ENCODE assay signal across 9 cellular contexts in genomic region chr16:17397499-17397891, GRCh38.
DNase-seq lines count a peak whose midpoint lies in the region; ATAC-seq and TF ChIP-seq lines count a peak whose summit lies in the region.
"Had no signal": no experiment of that assay in that cellular context is flagged by ENCODE, and none has a peak within 500 bp of the region (broad histone marks: within the 10 kb centered on the region; RNA-seq: fewer than 3 reads in every experiment).

No MANE protein-coding gene starts in this region.

- POLR2A ChIA-PET in T-cell (lab: Charles Lee) = interaction anchor here (0.5 to 1.0 kb wide), 7 partner anchors 14 to 1567 kb away, joined by 3 to 8 read pairs (median 4); no protein-coding TSS in a partner anchor
- POLR2A ChIA-PET in activated CD8-positive, alpha-beta T cell treated with anti-CD3 and anti-CD28 coated beads for 36 hours (lab: Charles Lee) = no interaction called here

- H3K4me3 Mint-ChIP-seq in T-cell = peak overlapping the region in 1 of 3 donors; percentile 28
- no peak overlapping the region for H3K4me3 Mint-ChIP-seq in activated CD8-positive, alpha-beta T cell treated with anti-CD3 and anti-CD28 coated beads for 36 hours

- H3K27me3 Mint-ChIP-seq in T-cell = no peaks in the 10 kb centered on the region
- H3K27me3 Mint-ChIP-seq in activated CD8-positive, alpha-beta T cell treated with anti-CD3 and anti-CD28 coated beads for 36 hours = no peaks in the 10 kb centered on the region

- TF ChIP-seq POLR2A in heart left ventricle (IDR thresholded peaks at IDR 0.05) = no peak

- peaks cover 17% of the 10 kb centered on the region for H3K36me3 Mint-ChIP-seq in T-cell
- H3K36me3 Mint-ChIP-seq in activated CD8-positive, alpha-beta T cell treated with anti-CD3 and anti-CD28 coated beads for 36 hours (ENCODE audit: low read depth) = peaks cover 4% of the 10 kb centered on the region

- peaks cover 0 to 3% (median 2%) of the 10 kb centered on the region in 3 donors for H3K9me3 Mint-ChIP-seq in T-cell
- H3K9me3 Mint-ChIP-seq in activated CD8-positive, alpha-beta T cell treated with anti-CD3 and anti-CD28 coated beads for 36 hours = peaks cover 5% of the 10 kb centered on the region

- peak overlapping the region in 3 of 12 donors; percentile 27 to 76 (median 32) for H3K27ac ChIP-seq in heart left ventricle
- H3K27ac ChIP-seq in tibial artery = peak overlapping the region; percentile 61 to 70
- H3K27ac ChIP-seq: 22Rv1 had no signal

- CTCF ChIA-PET in T-cell (lab: Charles Lee) = interaction anchor here in 1 of 2 donors (0.6 to 2.3 kb wide), 5 partner anchors 19 to 93 kb away, joined by 3 to 11 read pairs (median 5); no protein-coding TSS in a partner anchor
- CTCF ChIA-PET in activated CD8-positive, alpha-beta T cell treated with anti-CD3 and anti-CD28 coated beads for 36 hours (lab: Charles Lee) = interaction anchor here (0.8 to 1.6 kb wide), 2 partner anchors 9 to 20 kb away, joined by 3 to 4 read pairs; no protein-coding TSS in a partner anchor

- peaks cover 0 to 36% (median 15%) of the 10 kb centered on the region in 12 donors for H3K4me1 ChIP-seq in heart left ventricle
- peaks cover 0 to 41% (median 27%) of the 10 kb centered on the region in 4 donors for H3K4me1 ChIP-seq in tibial artery

- H3K4me1 Mint-ChIP-seq in T-cell = peaks cover 49 to 81% (median 67%) of the 10 kb centered on the region in 3 donors
- H3K4me1 Mint-ChIP-seq in activated CD8-positive, alpha-beta T cell treated with anti-CD3 and anti-CD28 coated beads for 36 hours (ENCODE audit: low read depth) = peaks cover 23% of the 10 kb centered on the region

- H3K4me3 ChIP-seq in heart left ventricle (no peak overlapping the region), tibial artery (no peak overlapping the region)

- H3K27me3 ChIP-seq in heart left ventricle (no peaks in the 10 kb centered on the region), tibial artery (no peaks in the 10 kb centered on the region)

- DNase-seq in NCI-H1417 (lab: John Stamatoyannopoulos, UW) (peak; percentile 8 to 70 (median 60)), NCI-H1417 treated with DMSO at 0.1 percent for 48 hours (lab: John Stamatoyannopoulos, UW) (no peak), T-cell (peak in 2 of 34 experiments; percentile 11 to 36), heart left ventricle (peak in 2 of 5 donors; percentile 24 to 49), tibial artery (no peak)
- DNase-seq in activated CD8-positive, alpha-beta T cell treated with anti-CD3 and anti-CD28 coated beads for 36 hours = no peak

- ATAC-seq in T-cell (replicated peaks in 1 of 4) = peak in 2 of 4 experiments; percentile 18 to 25
- ATAC-seq in heart left ventricle = peak; percentile 43 to 83 (median 72)
- ATAC-seq in HG03460 (IDR thresholded peaks at IDR 0.05; ENCODE audit: unreplicated experiment) = no peak
- ATAC-seq in GM18502 (IDR thresholded peaks at IDR 0.05; ENCODE audit: poor library complexity, unreplicated experiment) = no peak
- ATAC-seq in activated CD8-positive, alpha-beta T cell treated with anti-CD3 and anti-CD28 coated beads for 36 hours = no peak

- TF ChIP-seq CTCF in heart left ventricle (IDR thresholded peaks at IDR 0.05) (no peak), tibial artery (IDR thresholded peaks at IDR 0.05) (no peak)
- TF ChIP-seq CTCF in activated CD8-positive, alpha-beta T cell treated with anti-CD3 and anti-CD28 coated beads for 36 hours (IDR thresholded peaks at IDR 0.05) = no peak

- no peaks in the 10 kb centered on the region for H3K9me3 ChIP-seq in heart left ventricle
- H3K9me3 ChIP-seq in tibial artery = no peaks in the 10 kb centered on the region

- intact Hi-C loops in heart left ventricle (cut with DNase I) = loop anchor here in 1 of 10 donors (10.0 kb wide), 1 partner anchor 53 kb away; no protein-coding TSS in a partner anchor
- intact Hi-C loops in tibial artery (cut with DNase I; ENCODE audit: low total_unique reads) = no loop called here
- intact Hi-C loops in activated CD8-positive, alpha-beta T cell treated with anti-CD3 and anti-CD28 coated beads for 36 hours (cut with micrococcal nuclease) = no loop called here

- 23 to 40% (median 35%) methylated on average over 4 of the region's 4 CpGs for whole genome bisulfite sequencing in heart left ventricle, 4 donors

- peak overlapping the region; percentile 91 to 98 for H3K27ac Mint-ChIP-seq in T-cell
- H3K27ac Mint-ChIP-seq in activated CD8-positive, alpha-beta T cell treated with anti-CD3 and anti-CD28 coated beads for 36 hours = no peak overlapping the region

- H3K36me3 ChIP-seq in heart left ventricle (no peaks in the 10 kb centered on the region), tibial artery (no peaks in the 10 kb centered on the region)

Comparison
In these comparisons a context has a peak if more than half of its experiments do, and no peak if none do; other contexts are left out.
1. DNase-seq: peak in NCI-H1417 (3 of 3); none in NCI-H1417 treated with DMSO at 0.1 percent for 48 hours (single experiment), tibial artery (0 of 2) and activated CD8-positive, alpha-beta T cell treated with anti-CD3 and anti-CD28 coated beads for 36 hours (single experiment).
2. ATAC-seq: peak in heart left ventricle (4 of 4); none in HG03460 (single experiment), GM18502 (single experiment) and activated CD8-positive, alpha-beta T cell treated with anti-CD3 and anti-CD28 coated beads for 36 hours (single experiment).